ENCODE assay signal across 20 cellular contexts in the genomic region with DNA sequence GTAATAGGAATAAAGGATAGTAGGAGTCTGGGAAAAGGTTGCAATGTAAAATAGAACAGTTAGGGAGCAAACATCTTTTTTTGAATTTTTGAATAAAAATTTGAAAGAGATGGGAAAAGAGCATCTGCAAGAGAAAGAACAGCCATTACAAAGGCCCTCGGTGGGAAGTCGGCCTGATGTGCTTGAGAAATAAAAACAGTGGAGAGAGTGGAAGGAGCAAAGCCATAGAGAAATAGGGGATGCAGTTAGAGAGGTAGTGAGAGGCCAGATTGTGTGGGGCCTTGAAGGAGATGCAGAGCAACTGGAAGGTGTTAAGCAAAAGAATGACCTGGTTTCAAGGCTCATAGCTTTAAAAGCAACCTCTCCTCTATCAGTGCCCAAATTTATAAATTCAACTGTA.
DNase-seq lines count a peak whose midpoint lies in the region; ATAC-seq and TF ChIP-seq lines count a peak whose summit lies in the region.
"Had no signal": no experiment of that assay in that cellular context is flagged by ENCODE, and none has a peak within 500 bp of the region (broad histone marks: within the 10 kb centered on the region; RNA-seq: fewer than 3 reads in every experiment).

No MANE protein-coding gene starts in this region.

- CTCF ChIA-PET in WTC11 (lab: Charles Lee) = no interaction called here

- peaks cover 4% of the 10 kb centered on the region for H3K4me1 ChIP-seq in GM23338 (ENCODE audit: insufficient read depth)
- no peaks in the 10 kb centered on the region for H3K4me1 ChIP-seq in iPS DF 6.9 (ENCODE audit: control insufficient read depth, insufficient read depth, low read length)
- no peaks in the 10 kb centered on the region for H3K4me1 ChIP-seq in left lung
- H3K4me1 ChIP-seq: BLaER1, Caco-2 had no signal

- DNase-seq in GM23338 (ENCODE audit: low spot score) = peak; percentile 63
- DNase-seq in WTC11 (ENCODE audit: low spot score) = no peak
- DNase-seq in iPS DF 6.9 (ENCODE audit: low read depth, low spot score) = peak; percentile 18
- DNase-seq in cerebellar cortex (ENCODE audit: low spot score) = no peak
- no peak for DNase-seq in left lung
- DNase-seq: Caco-2; CD4-positive, CD25-positive, alpha-beta regulatory T cell; CD8-positive, alpha-beta T cell; DMS153; EL; GDM1; GOT3; H7 had no signal

- peak; percentile 99 for ATAC-seq in GM23338
- ATAC-seq in WTC11 = peak; percentile 98
- ATAC-seq in left lung = no peak
- ATAC-seq in GM19467 (IDR thresholded peaks at IDR 0.05; ENCODE audit: unreplicated experiment) = no peak
- ATAC-seq: CD8-positive, alpha-beta T cell; GM12878; HCT116 had no signal

- no peaks in the 10 kb centered on the region for H3K9me2 ChIP-seq in GM23338 (ENCODE audit: insufficient read depth)

- no peak overlapping the region for H3K27ac Mint-ChIP-seq in GM23338
- H3K27ac Mint-ChIP-seq in WTC11 = no peak overlapping the region
- H3K27ac Mint-ChIP-seq: B cell; CD4-positive, CD25-positive, alpha-beta regulatory T cell; CD8-positive, alpha-beta T cell had no signal

- no peaks in the 10 kb centered on the region for H3K9me3 Mint-ChIP-seq in GM23338
- H3K9me3 Mint-ChIP-seq in WTC11 = no peaks in the 10 kb centered on the region

- POLR2A ChIA-PET in WTC11 (lab: Charles Lee) = no interaction called here

- H3K4me1 Mint-ChIP-seq in GM23338 = peaks cover 19% of the 10 kb centered on the region
- peaks cover 23% of the 10 kb centered on the region for H3K4me1 Mint-ChIP-seq in WTC11
- H3K4me1 Mint-ChIP-seq: B cell; CD4-positive, CD25-positive, alpha-beta regulatory T cell had no signal

- peaks cover 5% of the 10 kb centered on the region; the same call in 1 of the 2 replicates for H4K20me1 ChIP-seq in GM23338 (replicated peaks; ENCODE audit: insufficient read depth)
- H4K20me1 ChIP-seq: BLaER1 had no signal

- no peak overlapping the region for H3K27ac ChIP-seq in GM23338 (ENCODE audit: low read depth)
- H3K27ac ChIP-seq in iPS DF 6.9 (ENCODE audit: low read length) = no peak overlapping the region
- no peak overlapping the region for H3K27ac ChIP-seq in left lung
- H3K27ac ChIP-seq: 22Rv1, BLaER1, C4-2B had no signal

- TF ChIP-seq CTCF in GM23338 (conservative IDR thresholded peaks at IDR 0.05; ENCODE audit: low read depth in 2 of 2) = no peak
- no peak for TF ChIP-seq CTCF in WTC11 (IDR thresholded peaks at IDR 0.05)
- no peak for TF ChIP-seq CTCF in left lung (IDR thresholded peaks at IDR 0.05)

- intact Hi-C loops in left lung (cut with DNase I) = no loop called here

- peaks cover 47% of the 10 kb centered on the region for H3K27me3 ChIP-seq in GM23338 (ENCODE audit: insufficient read depth)
- no peaks in the 10 kb centered on the region; the same call in 1 of the 2 replicates for H3K27me3 ChIP-seq in iPS DF 6.9 (ENCODE audit: control insufficient read depth, insufficient read depth, low read length)
- H3K27me3 ChIP-seq in left lung = no peaks in the 10 kb centered on the region
- H3K27me3 ChIP-seq: BLaER1 had no signal

- H2AFZ ChIP-seq in GM23338 = no peak overlapping the region

- no peaks in the 10 kb centered on the region for H3F3A ChIP-seq in GM23338 (replicated peaks; ENCODE audit: low read depth)

- no CpG with 5 or more reads among the region's 2 CpGs for WGBS in iPS DF 6.9 (ENCODE audit: insufficient coverage, insufficient read length)

- no peaks in the 10 kb centered on the region for H3K79me2 ChIP-seq in GM23338 (replicated peaks; ENCODE audit: insufficient read depth)

- H3K36me3 Mint-ChIP-seq in GM23338 (ENCODE audit: low read depth) (no peaks in the 10 kb centered on the region), WTC11 (no peaks in the 10 kb centered on the region)
- H3K36me3 Mint-ChIP-seq: CD4-positive, CD25-positive, alpha-beta regulatory T cell; CD8-positive, alpha-beta T cell had no signal

- no peak overlapping the region for H3K4me2 ChIP-seq in GM23338
- H3K4me2 ChIP-seq: BLaER1 had no signal

- no peak overlapping the region for H3K4me3 Mint-ChIP-seq in GM23338
- no peak overlapping the region for H3K4me3 Mint-ChIP-seq in WTC11
- H3K4me3 Mint-ChIP-seq: B cell; CD4-positive, CD25-positive, alpha-beta regulatory T cell; CD8-positive, alpha-beta T cell had no signal

- no peak overlapping the region for H3K4me3 ChIP-seq in GM23338
- H3K4me3 ChIP-seq in iPS DF 6.9 (ENCODE audit: low read length) = no peak overlapping the region
- H3K4me3 ChIP-seq in left lung = no peak overlapping the region
- H3K4me3 ChIP-seq: BLaER1, GM12878 had no signal

- H3K36me3 ChIP-seq in GM23338 (ENCODE audit: insufficient read depth) = no peaks in the 10 kb centered on the region
- no peaks in the 10 kb centered on the region for H3K36me3 ChIP-seq in iPS DF 6.9 (ENCODE audit: control insufficient read depth, insufficient read depth, low read length)
- no peaks in the 10 kb centered on the region for H3K36me3 ChIP-seq in left lung
- H3K36me3 ChIP-seq: BLaER1 had no signal

- H3K9me3 ChIP-seq in iPS DF 6.9 (ENCODE audit: control insufficient read depth, insufficient read depth, low read length) = no peaks in the 10 kb centered on the region
- H3K9me3 ChIP-seq in left lung = peaks cover 0 to 8% of the 10 kb centered on the region in 2 donors
- H3K9me3 ChIP-seq: BLaER1, Caco-2 had no signal

- H3K27me3 Mint-ChIP-seq in GM23338 (ENCODE audit: insufficient read depth, low read depth, poor library complexity) = peaks cover 9% of the 10 kb centered on the region
- peaks cover 53% of the 10 kb centered on the region for H3K27me3 Mint-ChIP-seq in WTC11 (ENCODE audit: low read depth)
- H3K27me3 Mint-ChIP-seq: B cell; CD4-positive, CD25-positive, alpha-beta regulatory T cell had no signal

TF ChIP-seq in GM23338, 12 proteins besides CTCF, POLR2A, EP300 and RAD21 (continues in another document):
- TF ChIP-seq NANOG (IDR thresholded peaks at IDR 0.05; ENCODE audit: borderline replicate concordance) (0 out of 2 replicates have a peak, but pooled peaks have one; percentile 30), POLR2AphosphoS5 (IDR thresholded peaks at IDR 0.05; ENCODE audit: low read depth) (no peak), STAT1 (IDR thresholded peaks at IDR 0.05; ENCODE audit: unreplicated experiment) (no peak)
- TF ChIP-seq, protein P1, sequence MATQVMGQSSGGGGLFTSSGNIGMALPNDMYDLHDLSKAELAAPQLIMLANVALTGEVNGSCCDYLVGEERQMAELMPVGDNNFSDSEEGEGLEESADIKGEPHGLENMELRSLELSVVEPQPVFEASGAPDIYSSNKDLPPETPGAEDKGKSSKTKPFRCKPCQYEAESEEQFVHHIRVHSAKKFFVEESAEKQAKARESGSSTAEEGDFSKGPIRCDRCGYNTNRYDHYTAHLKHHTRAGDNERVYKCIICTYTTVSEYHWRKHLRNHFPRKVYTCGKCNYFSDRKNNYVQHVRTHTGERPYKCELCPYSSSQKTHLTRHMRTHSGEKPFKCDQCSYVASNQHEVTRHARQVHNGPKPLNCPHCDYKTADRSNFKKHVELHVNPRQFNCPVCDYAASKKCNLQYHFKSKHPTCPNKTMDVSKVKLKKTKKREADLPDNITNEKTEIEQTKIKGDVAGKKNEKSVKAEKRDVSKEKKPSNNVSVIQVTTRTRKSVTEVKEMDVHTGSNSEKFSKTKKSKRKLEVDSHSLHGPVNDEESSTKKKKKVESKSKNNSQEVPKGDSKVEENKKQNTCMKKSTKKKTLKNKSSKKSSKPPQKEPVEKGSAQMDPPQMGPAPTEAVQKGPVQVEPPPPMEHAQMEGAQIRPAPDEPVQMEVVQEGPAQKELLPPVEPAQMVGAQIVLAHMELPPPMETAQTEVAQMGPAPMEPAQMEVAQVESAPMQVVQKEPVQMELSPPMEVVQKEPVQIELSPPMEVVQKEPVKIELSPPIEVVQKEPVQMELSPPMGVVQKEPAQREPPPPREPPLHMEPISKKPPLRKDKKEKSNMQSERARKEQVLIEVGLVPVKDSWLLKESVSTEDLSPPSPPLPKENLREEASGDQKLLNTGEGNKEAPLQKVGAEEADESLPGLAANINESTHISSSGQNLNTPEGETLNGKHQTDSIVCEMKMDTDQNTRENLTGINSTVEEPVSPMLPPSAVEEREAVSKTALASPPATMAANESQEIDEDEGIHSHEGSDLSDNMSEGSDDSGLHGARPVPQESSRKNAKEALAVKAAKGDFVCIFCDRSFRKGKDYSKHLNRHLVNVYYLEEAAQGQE (IDR thresholded peaks at IDR 0.05; ENCODE audit: unreplicated experiment) = no peak

TF ChIP-seq in WTC11, 78 proteins besides CTCF, POLR2A, EP300 and RAD21:
- no peak for TF ChIP-seq FOXK1 (CRISPR knock-in tag; IDR thresholded peaks at IDR 0.05)
- TF ChIP-seq, protein P2, sequence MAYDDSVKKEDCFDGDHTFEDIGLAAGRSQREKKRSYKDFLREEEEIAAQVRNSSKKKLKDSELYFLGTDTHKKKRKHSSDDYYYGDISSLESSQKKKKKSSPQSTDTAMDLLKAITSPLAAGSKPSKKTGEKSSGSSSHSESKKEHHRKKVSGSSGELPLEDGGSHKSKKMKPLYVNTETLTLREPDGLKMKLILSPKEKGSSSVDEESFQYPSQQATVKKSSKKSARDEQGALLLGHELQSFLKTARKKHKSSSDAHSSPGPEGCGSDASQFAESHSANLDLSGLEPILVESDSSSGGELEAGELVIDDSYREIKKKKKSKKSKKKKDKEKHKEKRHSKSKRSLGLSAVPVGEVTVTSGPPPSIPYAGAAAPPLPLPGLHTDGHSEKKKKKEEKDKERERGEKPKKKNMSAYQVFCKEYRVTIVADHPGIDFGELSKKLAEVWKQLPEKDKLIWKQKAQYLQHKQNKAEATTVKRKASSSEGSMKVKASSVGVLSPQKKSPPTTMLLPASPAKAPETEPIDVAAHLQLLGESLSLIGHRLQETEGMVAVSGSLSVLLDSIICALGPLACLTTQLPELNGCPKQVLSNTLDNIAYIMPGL (CRISPR knock-in tag; IDR thresholded peaks at IDR 0.05) = no peak

Comparison
In these comparisons a context has a peak if more than half of its experiments do, and no peak if none do; other contexts are left out.
1. ATAC-seq: peak in GM23338 (single experiment) and WTC11 (single experiment); none in left lung (single experiment) and GM19467 (single experiment).
2. DNase-seq: peak in GM23338 (single experiment) and iPS DF 6.9 (single experiment); none in WTC11 (single experiment), cerebellar cortex (single experiment) and left lung (0 of 2).